ENCODE assay signal across 8 cellular contexts in the genomic region with DNA sequence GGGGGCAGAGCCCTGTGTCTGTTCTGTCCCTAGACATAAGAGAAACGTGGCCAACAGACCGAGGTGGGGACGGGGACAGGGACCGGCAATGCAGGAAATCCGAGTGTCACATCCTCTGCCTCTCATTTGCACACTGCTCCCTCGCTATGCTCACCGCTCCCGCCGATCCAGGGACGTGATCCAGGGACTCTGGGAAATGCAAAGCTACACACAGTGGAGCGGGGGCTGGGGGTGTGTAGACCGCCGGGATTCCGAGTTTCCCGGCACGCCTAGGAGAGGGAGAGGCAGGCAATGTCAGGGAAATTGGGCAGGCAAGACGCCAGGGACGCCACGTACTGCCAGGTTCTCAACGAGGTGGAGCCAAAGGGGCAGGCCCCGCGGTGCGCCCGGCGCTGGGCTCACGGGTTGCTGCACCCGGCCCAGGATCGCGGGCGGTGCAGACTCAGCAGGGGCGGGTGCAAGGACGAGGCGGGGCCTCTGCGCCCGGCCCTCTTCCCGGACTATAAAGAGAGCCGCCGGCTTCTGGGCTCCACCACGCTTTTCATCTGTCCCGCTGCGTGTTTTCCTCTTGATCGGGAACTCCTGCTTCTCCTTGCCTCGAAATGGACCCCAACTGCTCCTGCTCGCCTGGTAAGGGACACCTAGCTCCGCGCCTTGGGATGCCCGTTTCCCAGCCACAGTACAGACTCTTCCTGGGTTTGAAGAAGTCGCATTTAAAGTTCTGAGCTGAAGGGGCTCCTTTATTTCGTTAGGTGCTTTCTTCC. TPM values are rescaled to one million over a fixed set of nuclear protein-coding genes. Genes with fewer than 3 reads are reported as not detected.
DNase-seq lines count a peak whose midpoint lies in the region; ATAC-seq and TF ChIP-seq lines count a peak whose summit lies in the region.

TSS of gene MT1X (plus strand) at position 532 of the 764 bp plus-strand sequence. CDS start at position 603, 71 bp downstream.

- TF ChIP-seq CTCF in RWPE2 (IDR thresholded peaks at IDR 0.05; ENCODE audit: poor library complexity, severe bottlenecking) (no peak), nephron progenitor cell (IDR thresholded peaks at IDR 0.05) (no peak)

- peaks cover 24% of the 10 kb centered on the region for H3K4me1 Mint-ChIP-seq in activated T-helper 2 cell treated with anti-CD3 and anti-CD28 coated beads, Interferon-gamma antibody, Interleukin-2, Interleukin-4, amounts not matched to agents 10 μg/mL and 5 μg/mL and 100 μg/mL, durations not matched to agents 14 hours and 24 hours and 36 hours (ENCODE audit: low read depth)
- H3K4me1 Mint-ChIP-seq in nephron progenitor cell = peaks cover 14% of the 10 kb centered on the region
- H3K4me1 Mint-ChIP-seq in stimulated activated naive CD8-positive, alpha-beta T cell treated with anti-CD3 and anti-CD28 coated beads, Interleukin-15, amount 100 ng/mL, for 72 hours = peaks cover 30% of the 10 kb centered on the region

- peak within 1 kb of the TSS; percentile 94 for H3K4me3 Mint-ChIP-seq in activated T-helper 2 cell treated with anti-CD3 and anti-CD28 coated beads, Interferon-gamma antibody, Interleukin-2, Interleukin-4, amounts not matched to agents 10 μg/mL and 5 μg/mL and 100 μg/mL, durations not matched to agents 14 hours and 24 hours and 36 hours (ENCODE audit: low read depth)
- peak within 1 kb of the TSS; percentile 89 for H3K4me3 Mint-ChIP-seq in nephron progenitor cell
- H3K4me3 Mint-ChIP-seq in stimulated activated naive CD8-positive, alpha-beta T cell treated with anti-CD3 and anti-CD28 coated beads, Interleukin-15, amount 100 ng/mL, for 72 hours = peak within 1 kb of the TSS; percentile 93 to 97

- no peaks in the 10 kb centered on the region for H3K27me3 Mint-ChIP-seq in activated T-helper 2 cell treated with anti-CD3 and anti-CD28 coated beads, Interferon-gamma antibody, Interleukin-2, Interleukin-4, amounts not matched to agents 10 μg/mL and 5 μg/mL and 100 μg/mL, durations not matched to agents 14 hours and 24 hours and 36 hours (ENCODE audit: low read depth)
- H3K27me3 Mint-ChIP-seq in nephron progenitor cell (ENCODE audit: low read depth, poor library complexity) = peaks cover 55% of the 10 kb centered on the region
- H3K27me3 Mint-ChIP-seq in stimulated activated naive CD8-positive, alpha-beta T cell treated with anti-CD3 and anti-CD28 coated beads, Interleukin-15, amount 100 ng/mL, for 72 hours = no peaks in the 10 kb centered on the region

- 1 to 2% methylated on average over 42 to 49 of the region's 49 CpGs for WGBS in GM23248 (ENCODE audit: low coverage in 1 of 2, low lambda C conversion rate in 2 of 2, missing lambda C conversion rate in 2 of 2), 2 experiments

- DNase-seq in Daoy (ENCODE audit: low read depth) (peak; percentile 91), GM23248 (peak; percentile 97), Karpas-422 (peak; percentile 97), RWPE2 (ENCODE audit: low spot score) (peak; percentile 92), fibroblast of peridontal ligament (ENCODE audit: extremely low read depth) (peak; percentile 79), nephron progenitor cell (peak; percentile 82)
- DNase-seq in activated T-helper 2 cell treated with anti-CD3 and anti-CD28 coated beads, Interferon-gamma antibody, Interleukin-2, Interleukin-4, amounts not matched to agents 10 μg/mL and 5 μg/mL and 100 μg/mL, durations not matched to agents 14 hours and 24 hours and 36 hours (ENCODE audit: low spot score) = peak; percentile 83
- DNase-seq in stimulated activated naive CD8-positive, alpha-beta T cell treated with anti-CD3 and anti-CD28 coated beads, Interleukin-15, amount 100 ng/mL, for 72 hours = peak; percentile 86 to 92

- H3K27ac ChIP-seq in GM23248 (peak within 1 kb of the TSS; percentile 31; the same call in 1 of the 2 replicates), Karpas-422 (ENCODE audit: low read length) (no peak within 1 kb of the TSS), RWPE2 (ENCODE audit: poor library complexity, severe bottlenecking) (peak within 1 kb of the TSS; percentile 75)

- H3K9me3 ChIP-seq in GM23248 (ENCODE audit: low read depth) = no peaks in the 10 kb centered on the region
- no peaks in the 10 kb centered on the region for H3K9me3 ChIP-seq in Karpas-422 (ENCODE audit: low read length)
- no peaks in the 10 kb centered on the region for H3K9me3 ChIP-seq in RWPE2 (ENCODE audit: severe bottlenecking)

- H3K9me3 Mint-ChIP-seq in activated T-helper 2 cell treated with anti-CD3 and anti-CD28 coated beads, Interferon-gamma antibody, Interleukin-2, Interleukin-4, amounts not matched to agents 10 μg/mL and 5 μg/mL and 100 μg/mL, durations not matched to agents 14 hours and 24 hours and 36 hours = no peaks in the 10 kb centered on the region
- H3K9me3 Mint-ChIP-seq in nephron progenitor cell = peaks cover 14% of the 10 kb centered on the region
- peaks cover 0 to 11% of the 10 kb centered on the region in 2 donors for H3K9me3 Mint-ChIP-seq in stimulated activated naive CD8-positive, alpha-beta T cell treated with anti-CD3 and anti-CD28 coated beads, Interleukin-15, amount 100 ng/mL, for 72 hours

- H3K9me2 ChIP-seq in GM23248 (ENCODE audit: insufficient read depth) (no peaks in the 10 kb centered on the region), Karpas-422 (replicated peaks; ENCODE audit: insufficient read depth, low read length) (no peaks in the 10 kb centered on the region)

- H3K36me3 ChIP-seq in GM23248 (ENCODE audit: low read depth) (no peaks in the 10 kb centered on the region), Karpas-422 (ENCODE audit: insufficient read depth, low read length) (no peaks in the 10 kb centered on the region), RWPE2 (ENCODE audit: low read depth) (peaks cover 36% of the 10 kb centered on the region)

- no peaks in the 10 kb centered on the region for H4K20me1 ChIP-seq in GM23248 (ENCODE audit: insufficient read depth)
- H4K20me1 ChIP-seq in Karpas-422 (ENCODE audit: insufficient read depth, low read depth, low read length) = peaks cover 7% of the 10 kb centered on the region; the same call in 1 of the 2 replicates

- intact Hi-C loops in activated T-helper 2 cell treated with anti-CD3 and anti-CD28 coated beads, Interferon-gamma antibody, Interleukin-2, Interleukin-4, amounts not matched to agents 10 μg/mL and 5 μg/mL and 100 μg/mL, durations not matched to agents 14 hours and 24 hours and 36 hours (cut with micrococcal nuclease) = loop anchor here (1.0 to 5.0 kb wide), 5 partner anchors 13 to 230 kb away; partner anchors contain the start of genes MT1G, MT1H, MT2A and NUDT21

- peak within 1 kb of the TSS; percentile 84 for H3K27ac Mint-ChIP-seq in activated T-helper 2 cell treated with anti-CD3 and anti-CD28 coated beads, Interferon-gamma antibody, Interleukin-2, Interleukin-4, amounts not matched to agents 10 μg/mL and 5 μg/mL and 100 μg/mL, durations not matched to agents 14 hours and 24 hours and 36 hours
- H3K27ac Mint-ChIP-seq in nephron progenitor cell = no peak within 1 kb of the TSS
- peak within 1 kb of the TSS; percentile 94 to 99 for H3K27ac Mint-ChIP-seq in stimulated activated naive CD8-positive, alpha-beta T cell treated with anti-CD3 and anti-CD28 coated beads, Interleukin-15, amount 100 ng/mL, for 72 hours

- H3K4me3 ChIP-seq in GM23248 (peak within 1 kb of the TSS; percentile 79), Karpas-422 (ENCODE audit: low read length) (peak within 1 kb of the TSS; percentile 87), RWPE2 (ENCODE audit: severe bottlenecking) (peak within 1 kb of the TSS; percentile 45)

- in situ Hi-C loops in GM23248 (cut with MboI) = no loop called here

- no peaks in the 10 kb centered on the region for H3K79me2 ChIP-seq in GM23248 (ENCODE audit: insufficient read depth)
- no peaks in the 10 kb centered on the region for H3K79me2 ChIP-seq in Karpas-422 (ENCODE audit: low read length)

- H2AFZ ChIP-seq in GM23248 (peak within 1 kb of the TSS; percentile 78), Karpas-422 (ENCODE audit: low read length) (peak within 1 kb of the TSS; percentile 92)

- H3K9ac ChIP-seq in GM23248 (peak within 1 kb of the TSS; percentile 76), Karpas-422 (ENCODE audit: low read length) (peak within 1 kb of the TSS; percentile 87)

- no peaks in the 10 kb centered on the region; the same call in 1 of the 2 replicates for H3F3A ChIP-seq in GM23248 (ENCODE audit: insufficient read depth)

- peak; percentile 90 for ATAC-seq in RWPE2 (ENCODE audit: low read depth)
- ATAC-seq in stimulated activated naive CD8-positive, alpha-beta T cell treated with anti-CD3 and anti-CD28 coated beads, Interleukin-15, amount 100 ng/mL, for 72 hours = peak; percentile 99

- H3K36me3 Mint-ChIP-seq in activated T-helper 2 cell treated with anti-CD3 and anti-CD28 coated beads, Interferon-gamma antibody, Interleukin-2, Interleukin-4, amounts not matched to agents 10 μg/mL and 5 μg/mL and 100 μg/mL, durations not matched to agents 14 hours and 24 hours and 36 hours (ENCODE audit: low read depth) = peaks cover 4% of the 10 kb centered on the region
- peaks cover 8% of the 10 kb centered on the region for H3K36me3 Mint-ChIP-seq in nephron progenitor cell (ENCODE audit: low read depth)

- H3K27me3 ChIP-seq in GM23248 (replicated peaks; ENCODE audit: insufficient read depth) (no peaks in the 10 kb centered on the region), Karpas-422 (ENCODE audit: low read length) (no peaks in the 10 kb centered on the region), RWPE2 (ENCODE audit: insufficient read depth, poor library complexity, severe bottlenecking) (no peaks in the 10 kb centered on the region)

- H3K4me2 ChIP-seq in GM23248 (ENCODE audit: unreplicated experiment) (peak within 1 kb of the TSS; percentile 80), Karpas-422 (ENCODE audit: low read depth, low read length, poor library complexity, severe bottlenecking) (peak within 1 kb of the TSS; percentile 99)

- H3K4me1 ChIP-seq in GM23248 (ENCODE audit: insufficient read depth) (peaks cover 14% of the 10 kb centered on the region; the same call in 1 of the 2 replicates), Karpas-422 (ENCODE audit: low read length) (peaks cover 30% of the 10 kb centered on the region), RWPE2 (ENCODE audit: insufficient read depth, poor library complexity, severe bottlenecking) (peaks cover 12% of the 10 kb centered on the region)

RNA-seq across cellular contexts. Expression of gene MT1X, which starts in this region (rescaled TPM):
- 70.4 and 106 TPM in 2 replicates for total RNA-seq in Daoy (2014; rRNA removed; shearing (Covaris generic))
- 26.2 and 113 TPM in 2 replicates for total RNA-seq in GM23248 (2014; rRNA removed; shearing (Covaris generic))
- 126 and 146 TPM in 2 replicates for polyA plus RNA-seq in GM23248 (2016; fragmentation: Nextera tagmentation; extraction: Ambion mirVana)
- total RNA-seq in Karpas-422 (2014; rRNA removed; shearing (Covaris generic); ENCODE audit: low replicate concordance) = 238 and 374 TPM in 2 replicates
- 58.2 and 62.3 TPM in 2 replicates for total RNA-seq in activated T-helper 2 cell treated with anti-CD3 and anti-CD28 coated beads, Interferon-gamma antibody, Interleukin-2, Interleukin-4, amounts not matched to agents 10 μg/mL and 5 μg/mL and 100 μg/mL, durations not matched to agents 14 hours and 24 hours and 36 hours
